27 cellular contexts compared by ENCODE assay signal in the genomic region with DNA sequence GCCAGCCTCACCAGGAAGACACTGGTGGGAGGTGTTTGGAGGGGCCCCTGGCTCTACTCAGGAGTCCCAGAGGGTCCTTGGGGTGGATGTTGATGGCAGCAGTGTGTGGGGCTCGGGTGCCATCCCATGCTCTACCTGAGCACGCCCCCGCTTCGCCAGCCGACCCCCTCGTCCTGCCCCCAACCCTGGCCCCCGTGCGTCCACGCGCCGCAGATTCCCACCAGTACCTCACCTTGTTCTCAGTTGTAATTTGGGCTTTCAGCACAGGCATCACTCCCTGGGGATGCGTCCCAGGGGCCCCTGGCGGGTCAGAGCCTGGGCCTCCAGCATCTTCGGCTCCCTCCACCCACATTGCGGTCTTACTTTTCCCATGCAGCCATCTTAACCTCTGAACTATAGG.
"Had no signal": no experiment of that assay in that cellular context is flagged by ENCODE, and none has a peak within 500 bp of the region (broad histone marks: within the 10 kb centered on the region; RNA-seq: fewer than 3 reads in every experiment).

No MANE protein-coding gene starts in this region.

- H3K36me3 ChIP-seq: heart right ventricle, lower lobe of right lung, neutrophil, right lobe of liver, stomach, thyroid gland, transverse colon, upper lobe of left lung had no signal

- H3K27me3 ChIP-seq: neutrophil, right lobe of liver, testis, thyroid gland, transverse colon, upper lobe of left lung had no signal

- H3K4me1 ChIP-seq: heart right ventricle, lower lobe of right lung, parathyroid adenoma, psoas muscle, right lobe of liver, stomach, testis, thyroid gland, transverse colon, upper lobe of left lung had no signal

- ATAC-seq: heart right ventricle; left cardiac atrium; left lobe of liver; left ventricle myocardium superior; lower lobe of right lung; naive thymus-derived CD8-positive, alpha-beta T cell; psoas muscle; stimulated activated naive B cell treated with anti-CD40 and anti-IgM and Interleukin-4, amounts not matched to agents 10 μg/mL and 1 μg/mL and 100 μg/mL, for 72 hours; stimulated activated naive CD8-positive, alpha-beta T cell treated with anti-CD3 and anti-CD28 coated beads, Interleukin-15, Interleukin-2, amounts not matched to agents 100 U/mL and 50 U/mL, for 24 hours had no signal

- DNase-seq: heart right ventricle; kidney glomerular epithelial cell; left cardiac atrium; left ventricle myocardium superior; lower lobe of right lung; mammary epithelial cell; mesenchymal stem cell; naive thymus-derived CD8-positive, alpha-beta T cell; occipital lobe; psoas muscle; right lobe of liver; stimulated activated CD4-positive, alpha-beta T cell treated with anti-CD3 and anti-CD28 coated beads, Interleukin-1b, Interleukin-23, amount 100 ng/mL, for 48 hours; stimulated activated CD4-positive, alpha-beta T cell treated with anti-CD3 and anti-CD28 coated beads, Interleukin-2, amount 100 ng/mL, for 48 hours; stimulated activated CD4-positive, alpha-beta T cell treated with anti-CD3 and anti-CD28 coated beads, Interleukin-4, amount 100 ng/mL, for 4 hours; stimulated activated CD8-positive, alpha-beta memory T cell treated with anti-CD3 and anti-CD28 coated beads, Interleukin-4, amount 100 ng/mL, for 48 hours; stimulated activated naive B cell treated with anti-CD40 and anti-IgM and Interleukin-4, amounts not matched to agents 10 μg/mL and 1 μg/mL and 100 μg/mL, for 72 hours; stimulated activated naive CD8-positive, alpha-beta T cell treated with anti-CD3 and anti-CD28 coated beads, Interleukin-15, Interleukin-2, amounts not matched to agents 100 U/mL and 50 U/mL, for 24 hours; stomach; testis; thyroid gland; transverse colon had no signal

- H3K4me3 ChIP-seq: heart right ventricle, hepatocyte, lower lobe of right lung, psoas muscle, right lobe of liver, smooth muscle cell, stomach, testis, thyroid gland, transverse colon, upper lobe of left lung had no signal

- H3K27ac ChIP-seq: heart right ventricle, hepatocyte, lower lobe of right lung, neutrophil, parathyroid adenoma, psoas muscle, right lobe of liver, stomach, testis, thyroid gland, transverse colon, upper lobe of left lung had no signal

- H3K9me3 ChIP-seq: lower lobe of right lung, neutrophil, psoas muscle, right lobe of liver, testis, thyroid gland, upper lobe of left lung had no signal
